In genomic region chr18:48542513-48543181, GRCh38 we compare ENCODE assay signal across 12 cellular contexts. TPM values are rescaled to one million over a fixed set of nuclear protein-coding genes. Genes with fewer than 3 reads are reported as not detected.
DNase-seq lines count a peak whose midpoint lies in the region; ATAC-seq, FAIRE-seq and TF ChIP-seq lines count a peak whose summit lies in the region.
"Had no signal": no experiment of that assay in that cellular context is flagged by ENCODE, and none has a peak within 500 bp of the region (broad histone marks: within the 10 kb centered on the region; RNA-seq: fewer than 3 reads in every experiment).

No MANE protein-coding gene starts in this region.

- H3K4me3 ChIP-seq in A549: no peak overlapping the region
- peak overlapping the region in 1 of 2 experiments; percentile 31; a peak in 2 of 4 replicates for H3K4me3 ChIP-seq in HCT116 (replicated peaks in 1 of 2; ENCODE audit: low read depth in 1 of 2, low read length in 2 of 2)
- no peak overlapping the region for H3K4me3 ChIP-seq in adrenal gland
- H3K4me3 ChIP-seq: BLaER1, breast epithelium had no signal

- TF ChIP-seq RAD21 in A549 (conservative IDR thresholded peaks at IDR 0.05 in 1 of 2, IDR thresholded peaks at IDR 0.05 in 1 of 2) (no peak), HCT116 (IDR thresholded peaks at IDR 0.05; ENCODE audit: low read depth) (no peak)

- TF ChIP-seq EP300 in A549 (IDR thresholded peaks at IDR 0.05): no peak

- H2AFZ ChIP-seq in HCT116 (ENCODE audit: low read depth, low read length, poor library complexity, severe bottlenecking): no peak overlapping the region

- H3K4me1 ChIP-seq in A549: peaks cover 60% of the 10 kb centered on the region
- peaks cover 30 to 45% of the 10 kb centered on the region in 2 experiments for H3K4me1 ChIP-seq in HCT116 (ENCODE audit: control insufficient read depth in 1 of 2, insufficient read depth in 2 of 2, low read length in 2 of 2)
- H3K4me1 ChIP-seq in adrenal gland (replicated peaks in 1 of 2): peaks cover 5 to 65% of the 10 kb centered on the region in 2 donors

- FAIRE-seq in A549 (lab: Jason Lieb, UNC): no peak

- H3K4me2 ChIP-seq in A549 (peak overlapping the region; percentile 81), HCT116 (ENCODE audit: low read length) (peak overlapping the region; percentile 97)

- TF ChIP-seq POLR2A in A549 (IDR thresholded peaks at IDR 0.05; ENCODE audit: low read length) (no peak), HCT116 (IDR thresholded peaks at IDR 0.05; ENCODE audit: borderline replicate concordance, extremely low read depth, insufficient read depth, insufficient read length) (no peak), adrenal gland (IDR thresholded peaks at IDR 0.05) (no peak)

- DNase-seq in A549 (ENCODE audit: low read depth in 1 of 2, low spot score in 1 of 2) (no peak), HCT116 (ENCODE audit: low read depth, low spot score) (no peak), adrenal gland (peak in 5 of 7 donors; percentile 24 to 69 (median 54)), islet precursor cell (peak; percentile 94), NCI-H1694 treated with DMSO at 0.1 percent for 48 hours (lab: John Stamatoyannopoulos, UW) (no peak), GM13977 (ENCODE audit: low spot score) (no peak), A172 (ENCODE audit: low spot score) (no peak)
- DNase-seq: NCI-H2029 had no signal

- in situ Hi-C loops in GM13977 (cut with MboI; ENCODE audit: low pct_unique_long_range_greater_than_20kb, low sequenced_read_pairs, unreplicated experiment): no loop called here

- peak overlapping the region; percentile 29 for H3K9ac ChIP-seq in HCT116 (ENCODE audit: low read length)
- H3K9ac ChIP-seq: BLaER1 had no signal

- no peaks in the 10 kb centered on the region for H4K20me1 ChIP-seq in HCT116 (ENCODE audit: insufficient read depth)

- H3K36me3 ChIP-seq in HCT116 (ENCODE audit: control insufficient read depth in 1 of 2, insufficient read depth in 2 of 2, low read length in 2 of 2) (no peaks in the 10 kb centered on the region), adrenal gland (replicated peaks in 1 of 2) (no peaks in the 10 kb centered on the region)
- H3K36me3 ChIP-seq: breast epithelium had no signal

- CTCF ChIA-PET in A549 (lab: Yijun Ruan, JAX): interaction anchor here (1.3 to 1.7 kb wide), 2 partner anchors 31 to 67 kb away, joined by 4 to 6 read pairs; no protein-coding TSS in a partner anchor
- CTCF ChIA-PET in HCT116 (lab: Charles Lee): no interaction called here

- 81% methylated on average over 7 of the region's 7 CpGs for WGBS in A549 (ENCODE audit: missing lambda C conversion rate)
- whole genome bisulfite sequencing in adrenal gland, 4 donors: 55 to 71% (median 62%) methylated on average over 5 to 7 of the region's 7 CpGs

- no peaks in the 10 kb centered on the region for H3K27me3 ChIP-seq in HCT116 (ENCODE audit: insufficient read depth, low read length)
- H3K27me3 ChIP-seq in adrenal gland: no peaks in the 10 kb centered on the region
- H3K27me3 ChIP-seq: breast epithelium had no signal

- TF ChIP-seq CTCF in A549 (IDR thresholded peaks at IDR 0.05) (no peak), HCT116 (IDR thresholded peaks at IDR 0.05 in 2 of 3, conservative IDR thresholded peaks at IDR 0.05 in 1 of 3; ENCODE audit: borderline replicate concordance in 1 of 3, insufficient read depth in 1 of 3, low read depth in 2 of 3, low read length in 2 of 3) (no peak), adrenal gland (IDR thresholded peaks at IDR 0.05) (no peak), GM13977 (IDR thresholded peaks at IDR 0.05; ENCODE audit: extremely low read depth, insufficient read depth, missing control alignments) (no peak)

- intact Hi-C loops in HCT116 (cut with micrococcal nuclease) (no loop called here), adrenal gland (cut with DNase I) (loop anchor here (10.0 kb wide), 1 partner anchor 122 kb away; no protein-coding TSS in a partner anchor)

- RAD21 ChIA-PET in HCT116 (lab: Charles Lee; ENCODE audit: low non-redundant PET in 1 of 2, low total read pairs in 2 of 2, uncharacterized antibody in 2 of 2, unreplicated experiment in 2 of 2): no interaction called here

- ATAC-seq in A549: no peak
- peak; percentile 20; the same call in 1 of the 2 replicates for ATAC-seq in HCT116
- ATAC-seq in GM19452 (IDR thresholded peaks at IDR 0.05; ENCODE audit: unreplicated experiment): no peak
- ATAC-seq: activated CD4-positive, CD25-positive, alpha-beta regulatory T cell treated with anti-CD3 and anti-CD28 coated beads, Interleukin-2, amount 50 U/mL, for 24 hours had no signal

- H3K79me2 ChIP-seq in HCT116 (ENCODE audit: insufficient read depth, low read length): peaks cover 5% of the 10 kb centered on the region; the same call in 1 of the 2 replicates

- BruUV-seq in HCT116 (replicated peaks; lab: Mats Ljungman, UMichigan): no TSS peak

- H3K27ac ChIP-seq in A549 (peak overlapping the region; percentile 23 to 56; a peak in 3 of 6 replicates), HCT116 (ENCODE audit: low read depth, low read length) (peak overlapping the region; percentile 48), adrenal gland (no peak overlapping the region)
- H3K27ac ChIP-seq: BLaER1 had no signal

- POLR2A ChIA-PET in A549 (lab: Yijun Ruan, JAX): interaction anchor here (0.5 kb wide), 1 partner anchor 55 kb away, joined by 4 read pairs; no protein-coding TSS in a partner anchor
- POLR2A ChIA-PET in HCT116 (lab: Charles Lee): no interaction called here

- H3K9me2 ChIP-seq in HCT116 (ENCODE audit: insufficient read depth): no peaks in the 10 kb centered on the region

- H3K9me3 ChIP-seq in A549: no peaks in the 10 kb centered on the region
- no peaks in the 10 kb centered on the region for H3K9me3 ChIP-seq in HCT116 (ENCODE audit: control insufficient read depth in 1 of 2, insufficient read depth in 1 of 2, low read depth in 1 of 2, low read length in 2 of 2)
- H3K9me3 ChIP-seq in adrenal gland (replicated peaks in 1 of 3): no peaks in the 10 kb centered on the region
- H3K9me3 ChIP-seq: BLaER1, breast epithelium had no signal

TF ChIP-seq in A549, 52 proteins besides CTCF, POLR2A, EP300 and RAD21:
- no peak for TF ChIP-seq ZSCAN20 (CRISPR knock-in tag; IDR thresholded peaks at IDR 0.05)
- TF ChIP-seq ZFP36 (IDR thresholded peaks at IDR 0.05; ENCODE audit: borderline replicate concordance, partially characterized antibody): no peak
- TF ChIP-seq CBX2 (IDR thresholded peaks at IDR 0.05; ENCODE audit: borderline replicate concordance, low read depth): no peak
- TF ChIP-seq, protein P1, sequence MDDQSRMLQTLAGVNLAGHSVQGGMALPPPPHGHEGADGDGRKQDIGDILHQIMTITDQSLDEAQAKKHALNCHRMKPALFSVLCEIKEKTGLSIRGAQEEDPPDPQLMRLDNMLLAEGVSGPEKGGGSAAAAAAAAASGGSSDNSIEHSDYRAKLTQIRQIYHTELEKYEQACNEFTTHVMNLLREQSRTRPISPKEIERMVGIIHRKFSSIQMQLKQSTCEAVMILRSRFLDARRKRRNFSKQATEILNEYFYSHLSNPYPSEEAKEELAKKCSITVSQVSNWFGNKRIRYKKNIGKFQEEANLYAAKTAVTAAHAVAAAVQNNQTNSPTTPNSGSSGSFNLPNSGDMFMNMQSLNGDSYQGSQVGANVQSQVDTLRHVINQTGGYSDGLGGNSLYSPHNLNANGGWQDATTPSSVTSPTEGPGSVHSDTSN (IDR thresholded peaks at IDR 0.05): no peak
- TF ChIP-seq FOSB (CRISPR knock-in tag; IDR thresholded peaks at IDR 0.05): no peak

TF ChIP-seq in HCT116, 20 proteins besides CTCF, POLR2A, EP300 and RAD21:
- TF ChIP-seq ZFX (IDR thresholded peaks at IDR 0.05): no peak
- no peak for TF ChIP-seq TCF7L2 (IDR thresholded peaks at IDR 0.05; ENCODE audit: borderline replicate concordance, extremely low read depth, insufficient read depth, insufficient read length)
- no peak for TF ChIP-seq ELF1 (IDR thresholded peaks at IDR 0.05; ENCODE audit: borderline replicate concordance, low read depth)
- no peak for TF ChIP-seq EZH2 (IDR thresholded peaks at IDR 0.05)
- TF ChIP-seq CBX3 (IDR thresholded peaks at IDR 0.05; ENCODE audit: low read depth): no peak
- no peak for TF ChIP-seq JUND (IDR thresholded peaks at IDR 0.05)
- TF ChIP-seq SRF (IDR thresholded peaks at IDR 0.05; ENCODE audit: low read depth): no peak
- TF ChIP-seq REST (IDR thresholded peaks at IDR 0.05; ENCODE audit: low read depth): no peak
- TF ChIP-seq YY1 (IDR thresholded peaks at IDR 0.05; ENCODE audit: extremely low read depth, insufficient replicate concordance, low read depth, low read length): no peak

RNA-seq across cellular contexts. Expression of gene CTIF, which starts 3.8 kb away (rescaled TPM):
- polyA plus RNA-seq in A549 (2011; rRNA removed): 14.6 and 17.0 TPM in 2 replicates
- 12.5 and 15.6 TPM in 2 replicates for polyA plus RNA-seq in A549 (2012; cell fraction: cytosol; rRNA removed)
- polyA plus RNA-seq in A549 (2012; cell fraction: nucleus; rRNA removed): 55.4 and 60.4 TPM in 2 replicates
- polyA plus RNA-seq in A549 (2017; fragmentation: RNase III; extraction: RNeasy Plus Mini Kit Qiagen cat#74134 plus additional on column Dnase treatment): 23.0 to 30.0 TPM (median 24.7 TPM) in 3 replicates
- polyA minus RNA-seq in A549 (2011; rRNA and poly(A)+ RNA removed): 18.0 and 26.5 TPM in 2 replicates
- total RNA-seq in HCT116 (2021; ENCODE audit: unreplicated experiment): 19.7 TPM
- 13.8 and 14.6 TPM in 2 replicates for polyA plus RNA-seq in HCT116 (2012)
- 10 to 100 TPM; 31.5 to 98.7 (median 57.0) TPM for total RNA-seq in adrenal gland
- 100 to 1,000 TPM in 1 of 3 donors, 10 to 100 TPM in 2; 33.4 to 159 (median 68.0) TPM for polyA plus RNA-seq in adrenal gland
- 9.8 and 23.8 TPM in 2 replicates for total RNA-seq in A172 (2014; rRNA removed; shearing (Covaris generic))

Comparison
In these comparisons a context has a peak if more than half of its experiments do, and no peak if none do; other contexts are left out.
1. DNase-seq: peak in adrenal gland (5 of 7) and islet precursor cell (single experiment); none in A549 (0 of 2), HCT116 (single experiment), NCI-H1694 treated with DMSO at 0.1 percent for 48 hours (single experiment), GM13977 (single experiment) and A172 (single experiment).
2. H3K27ac ChIP-seq: peak in A549 (2 of 2) and HCT116 (single experiment); none in adrenal gland (0 of 5).